ENCODE assay signal across 8 cellular contexts in the genomic region with DNA sequence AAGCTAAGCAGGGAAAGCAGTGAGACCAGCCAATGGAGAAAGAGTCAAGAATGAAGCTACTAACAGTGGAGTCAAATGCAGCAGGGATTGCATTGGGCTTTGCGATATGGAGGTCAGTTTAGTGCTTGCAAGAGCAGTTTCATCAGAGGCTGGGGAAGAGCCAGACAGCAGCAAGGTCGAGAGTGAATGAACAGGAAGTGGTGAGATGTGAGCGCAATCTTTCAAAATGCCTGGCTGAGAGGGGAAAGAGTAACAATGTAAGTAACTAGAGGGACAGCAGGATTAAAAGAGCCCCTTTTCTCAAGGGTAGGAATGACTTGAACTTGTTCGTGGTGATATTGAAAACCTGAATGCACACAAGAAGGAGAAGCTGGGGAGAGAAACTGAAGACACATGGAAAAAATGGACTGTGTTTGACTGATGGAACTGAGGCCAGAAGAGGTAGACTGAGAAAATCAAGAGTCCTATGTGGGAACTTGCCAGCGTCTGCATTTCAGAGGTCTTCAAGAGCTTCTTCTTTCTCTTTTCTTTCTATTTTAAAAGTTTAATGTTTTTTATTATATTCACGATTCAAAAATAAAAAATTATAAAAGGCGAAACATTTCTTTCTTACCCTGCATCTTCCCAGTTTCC. TPM values are rescaled to one million over a fixed set of nuclear protein-coding genes. Genes with fewer than 3 reads are reported as not detected.
DNase-seq lines count a peak whose midpoint lies in the region; ATAC-seq lines count a peak whose summit lies in the region.

No MANE protein-coding gene starts in this region.

- ATAC-seq in GM21367 (IDR thresholded peaks at IDR 0.05; ENCODE audit: unreplicated experiment): peak; percentile 92
- peak; percentile 95 for ATAC-seq in HG03558 (IDR thresholded peaks at IDR 0.05; ENCODE audit: extremely low read depth, unreplicated experiment)

- peaks cover 30% of the 10 kb centered on the region for H3K4me1 Mint-ChIP-seq in activated CD4-positive, alpha-beta memory T cell treated with anti-CD3 and anti-CD28 coated beads, Interleukin-2, amount 10 ng/mL, durations not matched to agents 7 days and 5 days

- H3K36me3 Mint-ChIP-seq in activated CD4-positive, alpha-beta memory T cell treated with anti-CD3 and anti-CD28 coated beads, Interleukin-2, amount 10 ng/mL, durations not matched to agents 7 days and 5 days (ENCODE audit: low read depth): peaks cover 4% of the 10 kb centered on the region

- H3K9me3 Mint-ChIP-seq in activated CD4-positive, alpha-beta memory T cell treated with anti-CD3 and anti-CD28 coated beads, Interleukin-2, amount 10 ng/mL, durations not matched to agents 7 days and 5 days: no peaks in the 10 kb centered on the region

- H3K4me3 Mint-ChIP-seq in activated CD4-positive, alpha-beta memory T cell treated with anti-CD3 and anti-CD28 coated beads, Interleukin-2, amount 10 ng/mL, durations not matched to agents 7 days and 5 days: no peak overlapping the region

- H3K27ac Mint-ChIP-seq in activated CD4-positive, alpha-beta memory T cell treated with anti-CD3 and anti-CD28 coated beads, Interleukin-2, amount 10 ng/mL, durations not matched to agents 7 days and 5 days: peak overlapping the region; percentile 44

- H3K27me3 Mint-ChIP-seq in activated CD4-positive, alpha-beta memory T cell treated with anti-CD3 and anti-CD28 coated beads, Interleukin-2, amount 10 ng/mL, durations not matched to agents 7 days and 5 days: no peaks in the 10 kb centered on the region

- peak; percentile 87 for DNase-seq in GF-D8 (lab: John Stamatoyannopoulos, UW)
- peak; percentile 55 for DNase-seq in activated CD4-positive, alpha-beta memory T cell treated with anti-CD3 and anti-CD28 coated beads, Interleukin-2, amount 10 ng/mL, durations not matched to agents 7 days and 5 days
- DNase-seq in lung microvascular endothelial cell (ENCODE audit: low read depth in 2 of 2): peak; percentile 48 to 53
- no peak for DNase-seq in ureter (ENCODE audit: low spot score)
- no peak for DNase-seq in NCI-H446 treated with DMSO at 0.1 percent for 48 hours (lab: John Stamatoyannopoulos, UW)
- DNase-seq in SHP77 (lab: John Stamatoyannopoulos, UW): no peak

- POLR2A ChIA-PET in activated CD4-positive, alpha-beta memory T cell treated with anti-CD3 and anti-CD28 coated beads, Interleukin-2, amount 10 ng/mL, durations not matched to agents 7 days and 5 days (lab: Charles Lee): interaction anchor here (0.6 to 1.3 kb wide), 3 partner anchors 15 to 173 kb away, joined by 3 read pairs; no protein-coding TSS in a partner anchor

- CTCF ChIA-PET in activated CD4-positive, alpha-beta memory T cell treated with anti-CD3 and anti-CD28 coated beads, Interleukin-2, amount 10 ng/mL, durations not matched to agents 7 days and 5 days (lab: Charles Lee): no interaction called here

RNA-seq across cellular contexts. Expression of a gene that starts 30.6 kb away (rescaled TPM):
- total RNA-seq in activated CD4-positive, alpha-beta memory T cell treated with anti-CD3 and anti-CD28 coated beads, Interleukin-2, amount 10 ng/mL, durations not matched to agents 7 days and 5 days: 10 to 100 TPM; 13.8 TPM
- total RNA-seq in lung microvascular endothelial cell (0.99 and 1.7 TPM in 2 replicates), ureter (62.1 TPM)

RNA-seq across cellular contexts. Expression of a gene that starts 40.5 kb away (rescaled TPM):
- 10 to 100 TPM; 53.7 to 57.9 TPM for total RNA-seq in activated CD4-positive, alpha-beta memory T cell treated with anti-CD3 and anti-CD28 coated beads, Interleukin-2, amount 10 ng/mL, durations not matched to agents 7 days and 5 days
- total RNA-seq in lung microvascular endothelial cell: 16.8 and 33.9 TPM in 2 replicates
- total RNA-seq in ureter: 146 TPM

Comparison
In these comparisons a context has a peak if more than half of its experiments do, and no peak if none do; other contexts are left out.
1. DNase-seq: peak in GF-D8 (single experiment), activated CD4-positive, alpha-beta memory T cell treated with anti-CD3 and anti-CD28 coated beads, Interleukin-2, amount 10 ng/mL, durations not matched to agents 7 days and 5 days (single experiment) and lung microvascular endothelial cell (2 of 2); none in ureter (single experiment), NCI-H446 treated with DMSO at 0.1 percent for 48 hours (single experiment) and SHP77 (0 of 2).